Comparison of ENCODE assay signal across 23 cellular contexts in genomic region chr5:107367919-107368318, GRCh38.
"Had no signal": no experiment of that assay in that cellular context is flagged by ENCODE, and none has a peak within 500 bp of the region (broad histone marks: within the 10 kb centered on the region; RNA-seq: fewer than 3 reads in every experiment).

No MANE protein-coding gene starts in this region.

- DNase-seq: activated CD4-positive, alpha-beta T cell treated with anti-CD3 and anti-CD28 coated beads for 1 hour; activated CD4-positive, alpha-beta T cell treated with anti-CD3 and anti-CD28 coated beads for 4 hours; activated CD4-positive, alpha-beta T cell treated with anti-CD3 and anti-CD28 coated beads, Interleukin-2, amount 10 ng/mL, durations not matched to agents 7 days and 5 days; activated CD4-positive, alpha-beta T cell treated with anti-CD3 and anti-CD28 coated beads, Interleukin-2, amount 50 U/mL, for 4 hours; activated CD8-positive, alpha-beta memory T cell treated with anti-CD3 and anti-CD28 coated beads for 24 hours; activated CD8-positive, alpha-beta T cell treated with anti-CD3 and anti-CD28 coated beads for 36 hours; activated effector memory CD4-positive, alpha-beta T cell treated with Interleukin-2 at 50 U/mL for 16 hours; activated gamma-delta T cell treated with Interleukin-2 at 50 U/mL for 16 hours; activated naive CD4-positive, alpha-beta T cell treated with anti-CD3 and anti-CD28 coated beads, Interleukin-2, amount 50 U/mL, for 16 hours; activated naive CD4-positive, alpha-beta T cell treated with Interleukin-2 at 50 U/mL for 16 hours; activated T-cell treated with anti-CD3 and anti-CD28 coated beads, Interleukin-2, amount 50 U/mL, for 4 hours; amniotic stem cell; anterior cingulate cortex; brain microvascular endothelial cell; caudate nucleus; cortex of kidney; dermis blood vessel endothelial cell; effector CD8-positive, alpha-beta T cell; foreskin fibroblast; head of caudate nucleus; T-helper 2 cell had no signal

- H3K27me3 ChIP-seq: brain microvascular endothelial cell had no signal

- H3K4me3 Mint-ChIP-seq: activated CD4-positive, alpha-beta T cell treated with anti-CD3 and anti-CD28 coated beads, Interleukin-2, amount 10 ng/mL, durations not matched to agents 7 days and 5 days; activated CD8-positive, alpha-beta T cell treated with anti-CD3 and anti-CD28 coated beads for 36 hours; activated naive CD8-positive, alpha-beta T cell; activated T-cell treated with anti-CD3 and anti-CD28 coated beads, Interleukin-2, amount 50 U/mL, for 4 hours; activated T-helper 17 cell treated with anti-CD3 and anti-CD28 coated beads, Interleukin-2, amount 50 U/mL, for 72 hours had no signal

- H3K36me3 Mint-ChIP-seq: activated naive CD8-positive, alpha-beta T cell had no signal

- H3K9me3 Mint-ChIP-seq: activated CD4-positive, alpha-beta T cell treated with anti-CD3 and anti-CD28 coated beads, Interleukin-2, amount 10 ng/mL, durations not matched to agents 7 days and 5 days; activated CD8-positive, alpha-beta T cell treated with anti-CD3 and anti-CD28 coated beads for 36 hours; activated T-cell treated with anti-CD3 and anti-CD28 coated beads, Interleukin-2, amount 50 U/mL, for 4 hours; activated T-helper 17 cell treated with anti-CD3 and anti-CD28 coated beads, Interleukin-2, amount 50 U/mL, for 72 hours had no signal

- H3K27ac Mint-ChIP-seq: activated CD4-positive, alpha-beta T cell treated with anti-CD3 and anti-CD28 coated beads, Interleukin-2, amount 10 ng/mL, durations not matched to agents 7 days and 5 days; activated CD8-positive, alpha-beta T cell treated with anti-CD3 and anti-CD28 coated beads for 36 hours; activated naive CD8-positive, alpha-beta T cell; activated T-helper 17 cell treated with anti-CD3 and anti-CD28 coated beads, Interleukin-2, amount 50 U/mL, for 72 hours had no signal

- H3K27ac ChIP-seq: brain microvascular endothelial cell had no signal

- ATAC-seq: activated CD8-positive, alpha-beta T cell treated with anti-CD3 and anti-CD28 coated beads for 36 hours; activated T-cell treated with anti-CD3 and anti-CD28 coated beads, Interleukin-2, amount 50 U/mL, for 4 hours; activated T-helper 17 cell treated with anti-CD3 and anti-CD28 coated beads, Interleukin-2, amount 50 U/mL, for 72 hours had no signal

- H3K27me3 Mint-ChIP-seq: activated T-helper 17 cell treated with anti-CD3 and anti-CD28 coated beads, Interleukin-2, amount 50 U/mL, for 72 hours had no signal

- H3K36me3 ChIP-seq: brain microvascular endothelial cell had no signal

- H3K4me1 Mint-ChIP-seq: activated T-helper 17 cell treated with anti-CD3 and anti-CD28 coated beads, Interleukin-2, amount 50 U/mL, for 72 hours had no signal
